ENCODE assay signal across 1 cellular context in the genomic region with DNA sequence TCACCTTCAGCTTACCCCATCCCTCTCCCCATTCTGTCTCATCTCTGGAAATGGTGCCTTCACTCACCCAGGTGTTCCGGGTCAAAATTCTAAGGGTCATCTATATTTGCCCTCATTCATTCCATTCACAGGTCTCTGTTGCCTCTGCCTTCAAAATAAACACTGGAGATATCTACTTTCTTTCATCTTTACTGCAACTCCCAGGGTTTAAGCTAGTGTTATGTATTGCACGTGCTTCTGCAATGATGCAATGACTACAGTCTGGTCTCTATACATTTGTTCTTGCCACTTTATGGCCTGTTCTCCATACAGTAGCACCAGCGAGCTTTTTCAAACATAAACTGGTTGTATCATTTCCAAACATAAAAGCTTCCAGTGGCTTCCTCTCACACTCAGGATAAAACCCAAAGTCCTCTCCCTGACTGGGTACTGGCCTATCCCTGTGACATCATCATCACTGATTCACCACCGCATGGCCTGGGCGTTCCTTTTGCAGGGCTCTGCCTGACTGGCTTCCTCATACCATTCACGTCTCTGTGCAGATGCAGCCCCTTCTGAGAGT.
A peak's percentile ranks its signal among the peaks of the same experiment; 100 is the strongest.
TF ChIP-seq lines count a peak whose summit lies in the region.

No MANE protein-coding gene starts in this region.

TF ChIP-seq in HepG2, 621 proteins besides CTCF, POLR2A, EP300 and RAD21 (continued from another document and continues in another):
- TF ChIP-seq, protein P1, sequence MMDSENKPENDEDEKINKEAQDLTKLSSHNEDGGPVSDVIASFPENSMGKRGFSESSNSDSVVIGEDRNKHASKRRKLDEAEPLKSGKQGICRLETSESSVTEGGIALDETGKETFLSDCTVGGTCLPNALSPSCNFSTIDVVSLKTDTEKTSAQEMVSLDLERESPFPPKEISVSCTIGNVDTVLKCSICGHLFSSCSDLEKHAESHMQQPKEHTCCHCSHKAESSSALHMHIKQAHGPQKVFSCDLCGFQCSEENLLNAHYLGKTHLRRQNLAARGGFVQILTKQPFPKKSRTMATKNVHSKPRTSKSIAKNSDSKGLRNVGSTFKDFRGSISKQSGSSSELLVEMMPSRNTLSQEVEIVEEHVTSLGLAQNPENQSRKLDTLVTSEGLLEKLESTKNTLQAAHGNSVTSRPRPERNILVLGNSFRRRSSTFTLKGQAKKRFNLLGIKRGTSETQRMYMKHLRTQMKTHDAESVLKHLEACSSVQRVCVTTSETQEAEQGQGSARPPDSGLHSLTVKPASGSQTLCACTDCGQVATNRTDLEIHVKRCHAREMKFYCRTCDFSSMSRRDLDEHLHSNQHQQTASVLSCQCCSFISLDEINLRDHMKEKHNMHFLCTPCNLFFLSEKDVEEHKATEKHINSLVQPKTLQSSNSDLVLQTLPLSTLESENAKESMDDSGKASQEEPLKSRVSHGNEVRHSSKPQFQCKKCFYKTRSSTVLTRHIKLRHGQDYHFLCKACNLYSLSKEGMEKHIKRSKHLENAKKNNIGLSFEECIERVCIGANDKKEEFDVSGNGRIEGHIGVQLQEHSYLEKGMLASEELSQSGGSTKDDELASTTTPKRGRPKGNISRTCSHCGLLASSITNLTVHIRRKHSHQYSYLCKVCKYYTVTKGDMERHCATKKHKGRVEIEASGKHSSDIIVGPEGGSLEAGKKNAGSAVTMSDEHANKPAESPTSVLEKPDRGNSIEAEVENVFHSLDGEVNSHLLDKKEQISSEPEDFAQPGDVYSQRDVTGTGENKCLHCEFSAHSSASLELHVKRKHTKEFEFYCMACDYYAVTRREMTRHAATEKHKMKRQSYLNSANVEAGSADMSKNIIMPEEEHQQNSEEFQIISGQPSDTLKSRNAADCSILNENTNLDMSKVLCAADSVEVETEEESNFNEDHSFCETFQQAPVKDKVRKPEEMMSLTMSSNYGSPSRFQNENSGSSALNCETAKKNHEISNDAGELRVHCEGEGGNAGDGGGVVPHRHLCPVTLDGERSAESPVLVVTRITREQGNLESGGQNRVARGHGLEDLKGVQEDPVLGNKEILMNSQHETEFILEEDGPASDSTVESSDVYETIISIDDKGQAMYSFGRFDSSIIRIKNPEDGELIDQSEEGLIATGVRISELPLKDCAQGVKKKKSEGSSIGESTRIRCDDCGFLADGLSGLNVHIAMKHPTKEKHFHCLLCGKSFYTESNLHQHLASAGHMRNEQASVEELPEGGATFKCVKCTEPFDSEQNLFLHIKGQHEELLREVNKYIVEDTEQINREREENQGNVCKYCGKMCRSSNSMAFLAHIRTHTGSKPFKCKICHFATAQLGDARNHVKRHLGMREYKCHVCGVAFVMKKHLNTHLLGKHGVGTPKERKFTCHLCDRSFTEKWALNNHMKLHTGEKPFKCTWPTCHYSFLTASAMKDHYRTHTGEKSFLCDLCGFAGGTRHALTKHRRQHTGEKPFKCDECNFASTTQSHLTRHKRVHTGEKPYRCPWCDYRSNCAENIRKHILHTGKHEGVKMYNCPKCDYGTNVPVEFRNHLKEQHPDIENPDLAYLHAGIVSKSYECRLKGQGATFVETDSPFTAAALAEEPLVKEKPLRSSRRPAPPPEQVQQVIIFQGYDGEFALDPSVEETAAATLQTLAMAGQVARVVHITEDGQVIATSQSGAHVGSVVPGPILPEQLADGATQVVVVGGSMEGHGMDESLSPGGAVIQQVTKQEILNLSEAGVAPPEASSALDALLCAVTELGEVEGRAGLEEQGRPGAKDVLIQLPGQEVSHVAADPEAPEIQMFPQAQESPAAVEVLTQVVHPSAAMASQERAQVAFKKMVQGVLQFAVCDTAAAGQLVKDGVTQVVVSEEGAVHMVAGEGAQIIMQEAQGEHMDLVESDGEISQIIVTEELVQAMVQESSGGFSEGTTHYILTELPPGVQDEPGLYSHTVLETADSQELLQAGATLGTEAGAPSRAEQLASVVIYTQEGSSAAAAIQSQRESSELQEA (CRISPR knock-in tag; IDR thresholded peaks at IDR 0.05; ENCODE audit: not compliant biosample characterization), result no peak
- TF ChIP-seq ZNF709 (CRISPR knock-in tag; IDR thresholded peaks at IDR 0.05) (no peak; the same call in 1 of the 2 replicates), PTBP1 (IDR thresholded peaks at IDR 0.05; ENCODE audit: low read depth, low read length, poor library complexity, severe bottlenecking) (no peak), ZNF207 (IDR thresholded peaks at IDR 0.05; ENCODE audit: borderline replicate concordance) (no peak), IKZF4 (CRISPR knock-in tag; IDR thresholded peaks at IDR 0.05; ENCODE audit: borderline replicate concordance, low read depth, not compliant biosample characterization) (no peak), ZNF703 (CRISPR knock-in tag; IDR thresholded peaks at IDR 0.05; ENCODE audit: borderline replicate concordance) (peak; percentile 90), KLF16 (CRISPR knock-in tag; IDR thresholded peaks at IDR 0.05) (peak in 1 of 2 experiments; percentile 86; a peak in 1 of 4 replicates), WIZ (CRISPR knock-in tag; IDR thresholded peaks at IDR 0.05) (no peak), HNRNPUL1 (IDR thresholded peaks at IDR 0.05; ENCODE audit: low read depth, low read length) (no peak), ZNF850 (CRISPR knock-in tag; conservative IDR thresholded peaks at IDR 0.05) (no peak), ATRX (CRISPR knock-in tag; IDR thresholded peaks at IDR 0.05; ENCODE audit: borderline replicate concordance) (no peak), ZNF510 (CRISPR knock-in tag; IDR thresholded peaks at IDR 0.05; ENCODE audit: low read depth) (no peak), CBX1 (IDR thresholded peaks at IDR 0.05; ENCODE audit: low read depth) (no peak), ZNF772 (CRISPR knock-in tag; IDR thresholded peaks at IDR 0.05) (0 out of 2 replicates have a peak, but pooled peaks have one; percentile 46), GLMP (CRISPR knock-in tag; IDR thresholded peaks at IDR 0.05; ENCODE audit: borderline replicate concordance) (no peak), PHB2 (IDR thresholded peaks at IDR 0.05; ENCODE audit: partially characterized antibody) (no peak), FOXK1 (CRISPR knock-in tag; IDR thresholded peaks at IDR 0.05; ENCODE audit: borderline replicate concordance, low read depth) (peak; percentile 94; the same call in 1 of the 2 replicates), YY1 (IDR thresholded peaks at IDR 0.05; ENCODE audit: insufficient read depth, insufficient replicate concordance, low read depth, low read length) (no peak), RCOR2 (CRISPR knock-in tag; IDR thresholded peaks at IDR 0.05) (peak; percentile 81), ZC3H4 (CRISPR knock-in tag; IDR thresholded peaks at IDR 0.05; ENCODE audit: borderline replicate concordance) (no peak), NFIB (CRISPR knock-in tag; IDR thresholded peaks at IDR 0.05; ENCODE audit: borderline replicate concordance) (no peak), TRIM22 (IDR thresholded peaks at IDR 0.05) (no peak), ZFP36L1 (CRISPR knock-in tag; IDR thresholded peaks at IDR 0.05) (peak; percentile 66; the same call in 1 of the 2 replicates), THYN1 (CRISPR knock-in tag; IDR thresholded peaks at IDR 0.05; ENCODE audit: borderline replicate concordance, low read depth) (0 out of 2 replicates have a peak, but pooled peaks have one; percentile 69), ZNF740 (CRISPR knock-in tag; IDR thresholded peaks at IDR 0.05) (no peak), DNMT1 (CRISPR knock-in tag; IDR thresholded peaks at IDR 0.05) (no peak), ZNF841 (CRISPR knock-in tag; IDR thresholded peaks at IDR 0.05; ENCODE audit: borderline replicate concordance) (0 out of 2 replicates have a peak, but pooled peaks have one; percentile 73), ZSCAN30 (CRISPR knock-in tag; IDR thresholded peaks at IDR 0.05) (0 out of 2 replicates have a peak, but pooled peaks have one; percentile 78), ESRRA (CRISPR knock-in tag; IDR thresholded peaks at IDR 0.05; ENCODE audit: low read depth) (peak; percentile 81; the same call in 1 of the 2 replicates), ZNF230 (CRISPR knock-in tag; IDR thresholded peaks at IDR 0.05) (no peak), BORCS8-MEF2B (CRISPR knock-in tag; IDR thresholded peaks at IDR 0.05) (peak; percentile 63; the same call in 1 of the 2 replicates), MIER3 (CRISPR knock-in tag; IDR thresholded peaks at IDR 0.05; ENCODE audit: borderline replicate concordance) (peak; percentile 60; the same call in 1 of the 2 replicates), ZNF260 (CRISPR knock-in tag; IDR thresholded peaks at IDR 0.05; ENCODE audit: borderline replicate concordance, low read depth) (no peak), CREM (IDR thresholded peaks at IDR 0.05) (peak; percentile 93), CREM (CRISPR knock-in tag; IDR thresholded peaks at IDR 0.05) (no peak), ZNF713 (CRISPR knock-in tag; IDR thresholded peaks at IDR 0.05) (no peak), ARID2 (CRISPR knock-in tag; IDR thresholded peaks at IDR 0.05; ENCODE audit: borderline replicate concordance) (peak; percentile 78; the same call in 1 of the 2 replicates), RFX3 (CRISPR knock-in tag; IDR thresholded peaks at IDR 0.05) (no peak), ZNF451 (CRISPR knock-in tag; IDR thresholded peaks at IDR 0.05) (no peak), DNMT3B (CRISPR knock-in tag; conservative IDR thresholded peaks at IDR 0.05) (no peak), RORA (CRISPR knock-in tag; IDR thresholded peaks at IDR 0.05) (no peak), KLF13 (CRISPR knock-in tag; IDR thresholded peaks at IDR 0.05) (no peak)
- TF ChIP-seq, protein P2, sequence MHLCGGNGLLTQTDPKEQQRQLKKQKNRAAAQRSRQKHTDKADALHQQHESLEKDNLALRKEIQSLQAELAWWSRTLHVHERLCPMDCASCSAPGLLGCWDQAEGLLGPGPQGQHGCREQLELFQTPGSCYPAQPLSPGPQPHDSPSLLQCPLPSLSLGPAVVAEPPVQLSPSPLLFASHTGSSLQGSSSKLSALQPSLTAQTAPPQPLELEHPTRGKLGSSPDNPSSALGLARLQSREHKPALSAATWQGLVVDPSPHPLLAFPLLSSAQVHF (CRISPR knock-in tag; IDR thresholded peaks at IDR 0.05), result peak; percentile 56; the same call in 1 of the 2 replicates
- TF ChIP-seq, protein P3, sequence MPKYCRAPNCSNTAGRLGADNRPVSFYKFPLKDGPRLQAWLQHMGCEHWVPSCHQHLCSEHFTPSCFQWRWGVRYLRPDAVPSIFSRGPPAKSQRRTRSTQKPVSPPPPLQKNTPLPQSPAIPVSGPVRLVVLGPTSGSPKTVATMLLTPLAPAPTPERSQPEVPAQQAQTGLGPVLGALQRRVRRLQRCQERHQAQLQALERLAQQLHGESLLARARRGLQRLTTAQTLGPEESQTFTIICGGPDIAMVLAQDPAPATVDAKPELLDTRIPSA (CRISPR knock-in tag; IDR thresholded peaks at IDR 0.05; ENCODE audit: borderline replicate concordance), result no peak
- TF ChIP-seq, protein P4, sequence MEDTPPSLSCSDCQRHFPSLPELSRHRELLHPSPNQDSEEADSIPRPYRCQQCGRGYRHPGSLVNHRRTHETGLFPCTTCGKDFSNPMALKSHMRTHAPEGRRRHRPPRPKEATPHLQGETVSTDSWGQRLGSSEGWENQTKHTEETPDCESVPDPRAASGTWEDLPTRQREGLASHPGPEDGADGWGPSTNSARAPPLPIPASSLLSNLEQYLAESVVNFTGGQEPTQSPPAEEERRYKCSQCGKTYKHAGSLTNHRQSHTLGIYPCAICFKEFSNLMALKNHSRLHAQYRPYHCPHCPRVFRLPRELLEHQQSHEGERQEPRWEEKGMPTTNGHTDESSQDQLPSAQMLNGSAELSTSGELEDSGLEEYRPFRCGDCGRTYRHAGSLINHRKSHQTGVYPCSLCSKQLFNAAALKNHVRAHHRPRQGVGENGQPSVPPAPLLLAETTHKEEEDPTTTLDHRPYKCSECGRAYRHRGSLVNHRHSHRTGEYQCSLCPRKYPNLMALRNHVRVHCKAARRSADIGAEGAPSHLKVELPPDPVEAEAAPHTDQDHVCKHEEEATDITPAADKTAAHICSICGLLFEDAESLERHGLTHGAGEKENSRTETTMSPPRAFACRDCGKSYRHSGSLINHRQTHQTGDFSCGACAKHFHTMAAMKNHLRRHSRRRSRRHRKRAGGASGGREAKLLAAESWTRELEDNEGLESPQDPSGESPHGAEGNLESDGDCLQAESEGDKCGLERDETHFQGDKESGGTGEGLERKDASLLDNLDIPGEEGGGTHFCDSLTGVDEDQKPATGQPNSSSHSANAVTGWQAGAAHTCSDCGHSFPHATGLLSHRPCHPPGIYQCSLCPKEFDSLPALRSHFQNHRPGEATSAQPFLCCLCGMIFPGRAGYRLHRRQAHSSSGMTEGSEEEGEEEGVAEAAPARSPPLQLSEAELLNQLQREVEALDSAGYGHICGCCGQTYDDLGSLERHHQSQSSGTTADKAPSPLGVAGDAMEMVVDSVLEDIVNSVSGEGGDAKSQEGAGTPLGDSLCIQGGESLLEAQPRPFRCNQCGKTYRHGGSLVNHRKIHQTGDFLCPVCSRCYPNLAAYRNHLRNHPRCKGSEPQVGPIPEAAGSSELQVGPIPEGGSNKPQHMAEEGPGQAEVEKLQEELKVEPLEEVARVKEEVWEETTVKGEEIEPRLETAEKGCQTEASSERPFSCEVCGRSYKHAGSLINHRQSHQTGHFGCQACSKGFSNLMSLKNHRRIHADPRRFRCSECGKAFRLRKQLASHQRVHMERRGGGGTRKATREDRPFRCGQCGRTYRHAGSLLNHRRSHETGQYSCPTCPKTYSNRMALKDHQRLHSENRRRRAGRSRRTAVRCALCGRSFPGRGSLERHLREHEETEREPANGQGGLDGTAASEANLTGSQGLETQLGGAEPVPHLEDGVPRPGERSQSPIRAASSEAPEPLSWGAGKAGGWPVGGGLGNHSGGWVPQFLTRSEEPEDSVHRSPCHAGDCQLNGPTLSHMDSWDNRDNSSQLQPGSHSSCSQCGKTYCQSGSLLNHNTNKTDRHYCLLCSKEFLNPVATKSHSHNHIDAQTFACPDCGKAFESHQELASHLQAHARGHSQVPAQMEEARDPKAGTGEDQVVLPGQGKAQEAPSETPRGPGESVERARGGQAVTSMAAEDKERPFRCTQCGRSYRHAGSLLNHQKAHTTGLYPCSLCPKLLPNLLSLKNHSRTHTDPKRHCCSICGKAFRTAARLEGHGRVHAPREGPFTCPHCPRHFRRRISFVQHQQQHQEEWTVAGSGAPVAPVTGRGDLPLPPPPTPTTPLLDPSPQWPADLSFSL (CRISPR knock-in tag; IDR thresholded peaks at IDR 0.05), result no peak
